1 cellular context compared by ENCODE assay signal in the genomic region with DNA sequence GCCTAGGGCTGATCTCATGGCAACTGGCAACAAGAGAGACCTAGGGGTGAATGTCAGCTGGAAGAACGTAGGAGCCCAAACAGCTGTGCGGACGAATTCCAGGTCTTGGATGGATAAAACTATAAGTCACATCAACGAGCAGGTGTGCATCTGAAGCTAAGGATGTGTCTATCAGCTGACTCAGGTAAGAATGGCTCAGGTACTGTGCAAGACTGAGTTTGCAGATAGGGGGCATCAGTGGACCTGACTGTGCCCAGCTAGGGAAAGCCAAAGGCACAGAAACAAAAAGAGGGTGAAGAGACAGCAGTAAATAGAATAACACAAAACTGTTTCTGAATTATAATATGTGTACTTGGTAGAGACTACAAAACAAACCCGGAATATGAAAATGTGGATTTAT.
TF ChIP-seq lines count a peak whose summit lies in the region.

No MANE protein-coding gene starts in this region.

TF ChIP-seq in SK-N-SH, 30 proteins besides CTCF, POLR2A, EP300 and RAD21 (continued from another document):
- TF ChIP-seq, protein P1, sequence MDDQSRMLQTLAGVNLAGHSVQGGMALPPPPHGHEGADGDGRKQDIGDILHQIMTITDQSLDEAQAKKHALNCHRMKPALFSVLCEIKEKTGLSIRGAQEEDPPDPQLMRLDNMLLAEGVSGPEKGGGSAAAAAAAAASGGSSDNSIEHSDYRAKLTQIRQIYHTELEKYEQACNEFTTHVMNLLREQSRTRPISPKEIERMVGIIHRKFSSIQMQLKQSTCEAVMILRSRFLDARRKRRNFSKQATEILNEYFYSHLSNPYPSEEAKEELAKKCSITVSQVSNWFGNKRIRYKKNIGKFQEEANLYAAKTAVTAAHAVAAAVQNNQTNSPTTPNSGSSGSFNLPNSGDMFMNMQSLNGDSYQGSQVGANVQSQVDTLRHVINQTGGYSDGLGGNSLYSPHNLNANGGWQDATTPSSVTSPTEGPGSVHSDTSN (IDR thresholded peaks at IDR 0.05) = no peak
- TF ChIP-seq NFIC (IDR thresholded peaks at IDR 0.05; ENCODE audit: borderline replicate concordance) = no peak
- TF ChIP-seq USF2 (IDR thresholded peaks at IDR 0.05; ENCODE audit: borderline replicate concordance, low read depth, low read length) = no peak
- TF ChIP-seq NRF1 (IDR thresholded peaks at IDR 0.05; ENCODE audit: low read depth, low read length) = no peak
- TF ChIP-seq TCF12 (IDR thresholded peaks at IDR 0.05) = no peak
- TF ChIP-seq YY1 (IDR thresholded peaks at IDR 0.05; ENCODE audit: low read depth) = no peak
- no peak for TF ChIP-seq MXI1 (IDR thresholded peaks at IDR 0.05; ENCODE audit: low read depth, low read length)
- no peak for TF ChIP-seq CHD2 (IDR thresholded peaks at IDR 0.05; ENCODE audit: low read length, partially characterized antibody)
